10 cellular contexts compared by ENCODE assay signal in genomic region chr3:160928183-160928718, GRCh38.
DNase-seq lines count a peak whose midpoint lies in the region; ATAC-seq, FAIRE-seq and TF ChIP-seq lines count a peak whose summit lies in the region.
"Had no signal": no experiment of that assay in that cellular context is flagged by ENCODE, and none has a peak within 500 bp of the region (broad histone marks: within the 10 kb centered on the region; RNA-seq: fewer than 3 reads in every experiment).

No MANE protein-coding gene starts in this region.

- H3K27me3 Mint-ChIP-seq in activated naive CD8-positive, alpha-beta T cell treated with anti-CD3 and anti-CD28 coated beads, Interleukin-2, amount 50 U/mL, for 24 hours: peaks cover 2% of the 10 kb centered on the region

- H3K4me1 ChIP-seq in OCI-LY7 (ENCODE audit: insufficient read depth, low read length, poor library complexity, severe bottlenecking) (no peaks in the 10 kb centered on the region), keratinocyte (ENCODE audit: control insufficient read depth, extremely low read depth, insufficient read depth, low read length) (no peaks in the 10 kb centered on the region)

- H3K27ac ChIP-seq in OCI-LY7 (ENCODE audit: low read depth, low read length, poor library complexity, severe bottlenecking) (no peak overlapping the region), keratinocyte (ENCODE audit: control insufficient read depth, insufficient read depth, low read length) (no peak overlapping the region)
- H3K27ac ChIP-seq: left ventricle myocardium inferior, right atrium auricular region had no signal

- intact Hi-C loops in OCI-LY7 (cut with micrococcal nuclease; ENCODE audit: unreplicated experiment): no loop called here

- TF ChIP-seq CTCF in GM12872 (IDR thresholded peaks at IDR 0.05; ENCODE audit: insufficient read depth, low read depth, low read length): peak; percentile 26; the same call in 2 of the 3 replicates
- peak; percentile 50 for TF ChIP-seq CTCF in OCI-LY7 (conservative IDR thresholded peaks at IDR 0.05; ENCODE audit: low read length)
- peak in 2 of 3 experiments; percentile 25 to 33 for TF ChIP-seq CTCF in keratinocyte (optimal IDR thresholded peaks at IDR 0.05 in 1 of 3, IDR thresholded peaks at IDR 0.05 in 1 of 3, conservative IDR thresholded peaks at IDR 0.05 in 1 of 3; ENCODE audit: extremely low read depth in 1 of 3, insufficient read depth in 2 of 3, low read length in 3 of 3)

- TF ChIP-seq RAD21 in Ishikawa (IDR thresholded peaks at IDR 0.05; ENCODE audit: low read depth): peak; percentile 14; the same call in 1 of the 2 replicates

- TF ChIP-seq EP300 in Ishikawa (IDR thresholded peaks at IDR 0.05; ENCODE audit: borderline replicate concordance): no peak

- H3K4me3 Mint-ChIP-seq in activated naive CD8-positive, alpha-beta T cell treated with anti-CD3 and anti-CD28 coated beads, Interleukin-2, amount 50 U/mL, for 24 hours: no peak overlapping the region
- H3K4me3 Mint-ChIP-seq: activated CD4-positive, alpha-beta memory T cell treated with anti-CD3 and anti-CD28 coated beads, Interleukin-2, amount 10 ng/mL, durations not matched to agents 7 days and 5 days had no signal

- BruUV-seq in OCI-LY7 (replicated peaks; lab: Mats Ljungman, UMichigan): no TSS peak

- FAIRE-seq in keratinocyte (lab: Jason Lieb, UNC): no peak

- H2AFZ ChIP-seq in OCI-LY7 (ENCODE audit: low read length) (no peak overlapping the region), keratinocyte (ENCODE audit: control insufficient read depth, low read length) (no peak overlapping the region)

- H3K9ac ChIP-seq in keratinocyte (ENCODE audit: control insufficient read depth, extremely low read depth, insufficient read depth, low read length): no peak overlapping the region

- H3K4me1 Mint-ChIP-seq in activated naive CD8-positive, alpha-beta T cell treated with anti-CD3 and anti-CD28 coated beads, Interleukin-2, amount 50 U/mL, for 24 hours: peaks cover 2% of the 10 kb centered on the region
- H3K4me1 Mint-ChIP-seq: activated CD4-positive, alpha-beta memory T cell treated with anti-CD3 and anti-CD28 coated beads, Interleukin-2, amount 10 ng/mL, durations not matched to agents 7 days and 5 days had no signal

- no peaks in the 10 kb centered on the region for H3K36me3 ChIP-seq in OCI-LY7 (ENCODE audit: insufficient read depth, low read length)
- H3K36me3 ChIP-seq in keratinocyte (ENCODE audit: control insufficient read depth in 2 of 2, extremely low read depth in 1 of 2, insufficient read depth in 2 of 2, low read length in 2 of 2): no peaks in the 10 kb centered on the region
- H3K36me3 ChIP-seq: left ventricle myocardium inferior, right atrium auricular region had no signal

- H3K9me2 ChIP-seq in OCI-LY7 (ENCODE audit: insufficient read depth, low read length): no peaks in the 10 kb centered on the region

- dilution Hi-C loops in keratinocyte (cut with MboI; ENCODE audit: extremely low pct_ligation_motif_present, low sequenced_read_pairs): loop anchor here (25.0 kb wide), 1 partner anchor 216 kb away; no protein-coding TSS in a partner anchor

- H3K27ac Mint-ChIP-seq in activated naive CD8-positive, alpha-beta T cell treated with anti-CD3 and anti-CD28 coated beads, Interleukin-2, amount 50 U/mL, for 24 hours: no peak overlapping the region
- H3K27ac Mint-ChIP-seq: activated CD4-positive, alpha-beta memory T cell treated with anti-CD3 and anti-CD28 coated beads, Interleukin-2, amount 10 ng/mL, durations not matched to agents 7 days and 5 days had no signal

- H3K36me3 Mint-ChIP-seq in activated naive CD8-positive, alpha-beta T cell treated with anti-CD3 and anti-CD28 coated beads, Interleukin-2, amount 50 U/mL, for 24 hours (ENCODE audit: low read depth): no peaks in the 10 kb centered on the region

- H3K9me3 ChIP-seq in OCI-LY7 (ENCODE audit: low read length) (no peaks in the 10 kb centered on the region), keratinocyte (ENCODE audit: control insufficient read depth, low read depth, low read length) (no peaks in the 10 kb centered on the region)
- H3K9me3 ChIP-seq: left ventricle myocardium inferior, right atrium auricular region had no signal

- H3K9me1 ChIP-seq in keratinocyte (ENCODE audit: control insufficient read depth, extremely low read depth, insufficient read depth, low read length): no peaks in the 10 kb centered on the region

- H3K27me3 ChIP-seq in keratinocyte (ENCODE audit: control insufficient read depth, extremely low read depth, insufficient read depth, low read length): no peaks in the 10 kb centered on the region
- H3K27me3 ChIP-seq: right atrium auricular region had no signal

- no peak for ATAC-seq in activated naive CD8-positive, alpha-beta T cell treated with anti-CD3 and anti-CD28 coated beads, Interleukin-2, amount 50 U/mL, for 24 hours
- no peak for ATAC-seq in HG03159 (IDR thresholded peaks at IDR 0.05; ENCODE audit: unreplicated experiment)

- H3K4me2 ChIP-seq in OCI-LY7 (ENCODE audit: low read length) (no peak overlapping the region), keratinocyte (ENCODE audit: control insufficient read depth, extremely low read depth, insufficient read depth, low read depth, low read length) (no peak overlapping the region)

- H4K20me1 ChIP-seq in OCI-LY7 (ENCODE audit: insufficient read depth, low read length) (no peaks in the 10 kb centered on the region), keratinocyte (ENCODE audit: control insufficient read depth, extremely low read depth, insufficient read depth, low read length) (no peaks in the 10 kb centered on the region)

- H3K4me3 ChIP-seq in OCI-LY7 (ENCODE audit: low read depth, low read length, poor library complexity, severe bottlenecking): no peak overlapping the region
- H3K4me3 ChIP-seq in keratinocyte (ENCODE audit: control insufficient read depth in 2 of 3, extremely low read depth in 1 of 3, insufficient read depth in 2 of 3, low read depth in 1 of 3, low read length in 3 of 3): no peak overlapping the region
- H3K4me3 ChIP-seq: left ventricle myocardium inferior, right atrium auricular region had no signal

- DNase-seq in OCI-LY7 (ENCODE audit: low spot score) (peak; percentile 1), keratinocyte (ENCODE audit: low read depth, low spot score) (no peak)
- no peak for DNase-seq in activated naive CD8-positive, alpha-beta T cell treated with anti-CD3 and anti-CD28 coated beads, Interleukin-2, amount 50 U/mL, for 24 hours
- DNase-seq in stimulated activated CD4-positive, alpha-beta T cell treated with anti-CD3 and anti-CD28 coated beads, Interleukin-4, amount 100 ng/mL, for 1 hour: no peak
- DNase-seq: activated CD4-positive, alpha-beta memory T cell treated with anti-CD3 and anti-CD28 coated beads, Interleukin-2, amount 10 ng/mL, durations not matched to agents 7 days and 5 days; left ventricle myocardium inferior had no signal

- CTCF ChIA-PET in OCI-LY7 (lab: Charles Lee; ENCODE audit: unreplicated experiment): no interaction called here

- no peaks in the 10 kb centered on the region for H3K9me3 Mint-ChIP-seq in activated naive CD8-positive, alpha-beta T cell treated with anti-CD3 and anti-CD28 coated beads, Interleukin-2, amount 50 U/mL, for 24 hours
- H3K9me3 Mint-ChIP-seq: activated CD4-positive, alpha-beta memory T cell treated with anti-CD3 and anti-CD28 coated beads, Interleukin-2, amount 10 ng/mL, durations not matched to agents 7 days and 5 days had no signal

- POLR2A ChIA-PET in OCI-LY7 (lab: Charles Lee): interaction anchor here (1.2 kb wide), 1 partner anchor 103 kb away, joined by 3 read pairs; no protein-coding TSS in a partner anchor

- H3K79me2 ChIP-seq in OCI-LY7 (ENCODE audit: insufficient read depth, low read depth, low read length): no peaks in the 10 kb centered on the region
- H3K79me2 ChIP-seq in keratinocyte (ENCODE audit: control insufficient read depth, insufficient read depth, low read length): no peaks in the 10 kb centered on the region

TF ChIP-seq in Ishikawa, 13 proteins besides CTCF, POLR2A, EP300 and RAD21:
- TF ChIP-seq USF1 (IDR thresholded peaks at IDR 0.05): 0 out of 2 replicates have a peak, but pooled peaks have one; percentile 2
- TF ChIP-seq MAX (IDR thresholded peaks at IDR 0.05): no peak
